Comparison of ENCODE assay signal across 23 cellular contexts in the genomic region with DNA sequence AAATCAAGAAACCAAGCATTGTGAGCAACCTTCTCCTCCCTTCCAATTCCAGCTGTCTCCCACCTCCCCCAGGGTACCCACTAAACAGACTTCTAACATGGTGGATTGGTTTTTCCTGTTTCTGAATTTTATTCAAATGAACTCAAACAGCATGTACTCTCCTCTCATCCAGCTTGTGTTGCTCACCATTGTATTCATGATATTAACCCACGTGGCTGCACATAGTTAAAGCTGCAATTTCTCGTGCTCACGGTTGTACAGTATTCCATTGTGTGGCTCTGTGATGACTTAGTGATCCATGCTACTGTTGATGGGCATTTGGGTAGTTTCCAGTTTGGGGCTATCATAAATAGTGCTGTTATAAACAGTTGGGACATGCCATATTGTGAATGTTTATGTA.
DNase-seq lines count a peak whose midpoint lies in the region; ATAC-seq and TF ChIP-seq lines count a peak whose summit lies in the region.
"Had no signal": no experiment of that assay in that cellular context is flagged by ENCODE, and none has a peak within 500 bp of the region (broad histone marks: within the 10 kb centered on the region; RNA-seq: fewer than 3 reads in every experiment).

No MANE protein-coding gene starts in this region.

- no peak overlapping the region for H2BK5ac ChIP-seq in IMR-90 (ENCODE audit: low read depth, low read length, poor library complexity, severe bottlenecking)

- no peaks in the 10 kb centered on the region for H3K9me1 ChIP-seq in IMR-90 (ENCODE audit: insufficient read depth, low read length)

- peak; percentile 13 for DNase-seq in MCF 10A (ENCODE audit: unreplicated experiment)
- DNase-seq in mammary epithelial cell = no peak
- DNase-seq in IMR-90 = no peak
- DNase-seq in esophagus muscularis mucosa (ENCODE audit: extremely low spot score) = peak; percentile 66
- no peak for DNase-seq in NCI-H128 (lab: John Stamatoyannopoulos, UW; ENCODE audit: unreplicated experiment)
- DNase-seq in upper lobe of right lung = no peak
- DNase-seq: 8988T; ACHN; BE2C; C1 segment of cervical spinal cord; CD4-positive, alpha-beta memory T cell; CD4-positive, CD25-positive, alpha-beta regulatory T cell; CD8-positive, alpha-beta memory T cell; COR-L47; DMS153; DMS53; DMS79; DND-41; EL; GDM1 had no signal

- dilution Hi-C loops in mammary epithelial cell (cut with HindIII; ENCODE audit: low sequenced_read_pairs) = no loop called here
- dilution Hi-C loops in IMR-90 (cut with HindIII; ENCODE audit: low sequenced_read_pairs, unreplicated experiment) = no loop called here

- H3K79me2 ChIP-seq in mammary epithelial cell (ENCODE audit: insufficient read depth, low read length) = no peaks in the 10 kb centered on the region

- no peak overlapping the region for H3K4me2 ChIP-seq in mammary epithelial cell (ENCODE audit: insufficient read depth, low read depth, low read length)
- H3K4me2 ChIP-seq in IMR-90 (ENCODE audit: low read depth, low read length) = no peak overlapping the region; the same call in 1 of the 2 replicates
- H3K4me2 ChIP-seq: BLaER1 had no signal

- 68% methylated on average over 3 of the region's 3 CpGs for WGBS in mammary epithelial cell (ENCODE audit: low coverage, missing lambda C conversion rate)
- WGBS in IMR-90 (ENCODE audit: extremely low coverage in 2 of 2, insufficient read length in 1 of 2), 2 experiments = 30% methylated on average over 2 of the region's 3 CpGs; no CpG with 5 or more reads in 1 of the 2 experiments
- 77% methylated on average over 3 of the region's 3 CpGs for WGBS in esophagus muscularis mucosa

- BruUV-seq in MCF 10A (replicated peaks; lab: Mats Ljungman, UMichigan) = no TSS peak
- BruUV-seq in mammary epithelial cell (replicated peaks; lab: Mats Ljungman, UMichigan) = no TSS peak
- BruUV-seq in IMR-90 (replicated peaks; lab: Mats Ljungman, UMichigan) = no TSS peak

- H3K9ac ChIP-seq in mammary epithelial cell (ENCODE audit: insufficient read depth, low read length) (no peak overlapping the region), IMR-90 (ENCODE audit: low read depth, low read length) (no peak overlapping the region)
- H3K9ac ChIP-seq: BLaER1 had no signal

- POLR2A ChIA-PET in MCF 10A (lab: Yijun Ruan, JAX) (no interaction called here), IMR-90 (lab: Charles Lee; ENCODE audit: unreplicated experiment) (no interaction called here)

- no peak overlapping the region for H3K4me3 Mint-ChIP-seq in MCF 10A (ENCODE audit: unreplicated experiment)
- H3K4me3 Mint-ChIP-seq: CD14-positive monocyte; CD4-positive, alpha-beta memory T cell; CD4-positive, CD25-positive, alpha-beta regulatory T cell; CD8-positive, alpha-beta memory T cell had no signal

- no peak overlapping the region for H4K8ac ChIP-seq in IMR-90 (ENCODE audit: low read depth in 2 of 2, low read length in 2 of 2)

- no peak overlapping the region for H2BK20ac ChIP-seq in IMR-90 (ENCODE audit: low read depth, low read length)

- no peak for TF ChIP-seq POLR2A in IMR-90 (IDR thresholded peaks at IDR 0.05; ENCODE audit: low read depth, low read length)
- TF ChIP-seq POLR2A in esophagus muscularis mucosa (IDR thresholded peaks at IDR 0.05; ENCODE audit: low read depth) = no peak

- H3K79me1 ChIP-seq in IMR-90 (ENCODE audit: low read depth in 1 of 2, low read length in 2 of 2) = no peaks in the 10 kb centered on the region

- peaks cover 10% of the 10 kb centered on the region for H3K36me3 Mint-ChIP-seq in MCF 10A (ENCODE audit: insufficient read depth, unreplicated experiment)
- H3K36me3 Mint-ChIP-seq: CD14-positive monocyte; CD4-positive, alpha-beta memory T cell; CD4-positive, CD25-positive, alpha-beta regulatory T cell; CD8-positive, alpha-beta memory T cell had no signal

- TF ChIP-seq EP300 in esophagus muscularis mucosa (IDR thresholded peaks at IDR 0.05) = no peak

- H3K4me3 ChIP-seq in mammary epithelial cell (replicated peaks in 1 of 3; ENCODE audit: insufficient read depth in 1 of 3, low read depth in 2 of 3, low read length in 3 of 3) (no peak overlapping the region), IMR-90 (ENCODE audit: insufficient read depth, low read depth, low read length) (no peak overlapping the region), esophagus muscularis mucosa (no peak overlapping the region), upper lobe of right lung (no peak overlapping the region)
- H3K4me3 ChIP-seq: BLaER1, GM12878 had no signal

- H3K9me3 ChIP-seq in mammary epithelial cell (replicated peaks; ENCODE audit: insufficient read depth, low read length) (no peaks in the 10 kb centered on the region), IMR-90 (ENCODE audit: control insufficient read depth, insufficient read depth, low read length) (no peaks in the 10 kb centered on the region), esophagus muscularis mucosa (no peaks in the 10 kb centered on the region), upper lobe of right lung (no peaks in the 10 kb centered on the region)
- H3K9me3 ChIP-seq: BE2C, BLaER1 had no signal

- H3K36me3 ChIP-seq in mammary epithelial cell (ENCODE audit: insufficient read depth, low read length) = no peaks in the 10 kb centered on the region
- H3K36me3 ChIP-seq in IMR-90 (ENCODE audit: control insufficient read depth, insufficient read depth, low read length) = no peaks in the 10 kb centered on the region
- H3K36me3 ChIP-seq in esophagus muscularis mucosa = no peaks in the 10 kb centered on the region
- H3K36me3 ChIP-seq in upper lobe of right lung = no peaks in the 10 kb centered on the region
- H3K36me3 ChIP-seq: BE2C, BLaER1 had no signal

- H3K27me3 ChIP-seq in mammary epithelial cell (ENCODE audit: insufficient read depth, low read length) (no peaks in the 10 kb centered on the region), IMR-90 (ENCODE audit: control insufficient read depth, insufficient read depth, low read length) (peaks cover 8% of the 10 kb centered on the region), esophagus muscularis mucosa (no peaks in the 10 kb centered on the region), upper lobe of right lung (no peaks in the 10 kb centered on the region)
- H3K27me3 ChIP-seq: BLaER1 had no signal

- H3K4ac ChIP-seq in IMR-90 (ENCODE audit: low read depth, low read length) = no peak overlapping the region

- no peak overlapping the region for H3K27ac ChIP-seq in mammary epithelial cell (ENCODE audit: insufficient read depth, low read depth, low read length)
- no peak overlapping the region for H3K27ac ChIP-seq in IMR-90 (ENCODE audit: insufficient read depth, low read length)
- no peak overlapping the region for H3K27ac ChIP-seq in esophagus muscularis mucosa (replicated peaks in 1 of 4)
- H3K27ac ChIP-seq in upper lobe of right lung = no peak overlapping the region
- H3K27ac ChIP-seq: BLaER1 had no signal

- H2AK9ac ChIP-seq in IMR-90 (replicated peaks; ENCODE audit: low read depth, low read length, poor library complexity) = no peak overlapping the region

- ATAC-seq in IMR-90 (ENCODE audit: low read depth) (peak; percentile 52), upper lobe of right lung (no peak)
- ATAC-seq: GM12878 had no signal

- TF ChIP-seq CTCF in MCF 10A (IDR thresholded peaks at IDR 0.05; ENCODE audit: unreplicated experiment) (no peak), mammary epithelial cell (conservative IDR thresholded peaks at IDR 0.05 in 1 of 2, IDR thresholded peaks at IDR 0.05 in 1 of 2; ENCODE audit: extremely low read depth in 1 of 2, insufficient read depth in 1 of 2, low read depth in 1 of 2, low read length in 2 of 2) (no peak), IMR-90 (conservative IDR thresholded peaks at IDR 0.05; ENCODE audit: low read depth, low read length) (no peak), esophagus muscularis mucosa (IDR thresholded peaks at IDR 0.05) (no peak), upper lobe of right lung (IDR thresholded peaks at IDR 0.05) (no peak)

- no peak overlapping the region for H3K14ac ChIP-seq in IMR-90 (replicated peaks; ENCODE audit: low read depth, low read length)

- H3K18ac ChIP-seq in IMR-90 (ENCODE audit: low read depth, low read length) = no peak overlapping the region

- no peak overlapping the region for H3K23ac ChIP-seq in IMR-90 (ENCODE audit: low read depth, low read length)

- no peak overlapping the region for H3K27ac Mint-ChIP-seq in MCF 10A (ENCODE audit: low read depth, unreplicated experiment)
- H3K27ac Mint-ChIP-seq: CD14-positive monocyte; CD4-positive, alpha-beta memory T cell; CD8-positive, alpha-beta memory T cell had no signal

- no peak overlapping the region for H2BK120ac ChIP-seq in IMR-90 (ENCODE audit: low read depth, low read length)

- no peaks in the 10 kb centered on the region for H3K4me1 ChIP-seq in mammary epithelial cell (ENCODE audit: insufficient read depth, low read length)
- H3K4me1 ChIP-seq in IMR-90 (ENCODE audit: control insufficient read depth, insufficient read depth, low read length) = peaks cover 4% of the 10 kb centered on the region; the same call in 1 of the 2 replicates
- H3K4me1 ChIP-seq in esophagus muscularis mucosa = peaks cover 5 to 55% (median 47%) of the 10 kb centered on the region in 4 donors
- H3K4me1 ChIP-seq in upper lobe of right lung = no peaks in the 10 kb centered on the region
- H3K4me1 ChIP-seq: BE2C, BLaER1 had no signal

- H2AK5ac ChIP-seq in IMR-90 (ENCODE audit: low read depth, low read length) = no peak overlapping the region; the same call in 1 of the 2 replicates

- H4K20me1 ChIP-seq in mammary epithelial cell (ENCODE audit: insufficient read depth, low read length) = no peaks in the 10 kb centered on the region
- no peaks in the 10 kb centered on the region for H4K20me1 ChIP-seq in IMR-90 (ENCODE audit: insufficient read depth, low read length)
- H4K20me1 ChIP-seq: BLaER1 had no signal

- TF ChIP-seq RAD21 in IMR-90 (IDR thresholded peaks at IDR 0.05; ENCODE audit: low read length) = no peak

- no peaks in the 10 kb centered on the region for H3K9me3 Mint-ChIP-seq in MCF 10A (ENCODE audit: unreplicated experiment)
- H3K9me3 Mint-ChIP-seq: CD4-positive, alpha-beta memory T cell; CD4-positive, CD25-positive, alpha-beta regulatory T cell; CD8-positive, alpha-beta memory T cell had no signal

- no peak overlapping the region for H2BK15ac ChIP-seq in IMR-90 (ENCODE audit: low read depth, low read length)

- in situ Hi-C loops in mammary epithelial cell (cut with MboI; ENCODE audit: low sequenced_read_pairs in 2 of 2) (no loop called here), IMR-90 (cut with MboI; ENCODE audit: low sequenced_read_pairs) (no loop called here)

- no peak overlapping the region for H4K91ac ChIP-seq in IMR-90 (ENCODE audit: insufficient read depth, low read depth, low read length)

- no peak overlapping the region for H2AFZ ChIP-seq in mammary epithelial cell (ENCODE audit: low read depth, low read length)
- H2AFZ ChIP-seq in IMR-90 (replicated peaks; ENCODE audit: low read length, poor library complexity) = no peak overlapping the region

- H3K4me1 Mint-ChIP-seq in MCF 10A (ENCODE audit: insufficient read depth, unreplicated experiment) = peaks cover 6% of the 10 kb centered on the region
- H3K4me1 Mint-ChIP-seq: CD4-positive, alpha-beta memory T cell; CD4-positive, CD25-positive, alpha-beta regulatory T cell; CD8-positive, alpha-beta memory T cell had no signal

- H3K27me3 Mint-ChIP-seq in MCF 10A (ENCODE audit: insufficient read depth, unreplicated experiment) = no peaks in the 10 kb centered on the region
- H3K27me3 Mint-ChIP-seq: CD8-positive, alpha-beta memory T cell had no signal

- no peak overlapping the region for H3K56ac ChIP-seq in IMR-90 (ENCODE audit: extremely low read depth, insufficient read depth, low read length)

- intact Hi-C loops in MCF 10A (cut with micrococcal nuclease) (no loop called here), mammary epithelial cell (cut with micrococcal nuclease) (no loop called here), IMR-90 (cut with micrococcal nuclease) (no loop called here), esophagus muscularis mucosa (cut with DNase I) (no loop called here), upper lobe of right lung (cut with DNase I) (no loop called here)

- CTCF ChIA-PET in MCF 10A (lab: Yijun Ruan, JAX) (interaction anchor here (2.9 kb wide), 1 partner anchor 26 kb away, joined by 8 read pairs; no protein-coding TSS in a partner anchor), mammary epithelial cell (lab: Charles Lee; ENCODE audit: low non-redundant PET) (no interaction called here), IMR-90 (lab: Yijun Ruan, JAX) (no interaction called here)

- H4K5ac ChIP-seq in IMR-90 (ENCODE audit: low read depth, low read length) = no peak overlapping the region

Comparison
In these comparisons a context has a peak if more than half of its experiments do, and no peak if none do; other contexts are left out.
1. DNase-seq: peak in MCF 10A (single experiment) and esophagus muscularis mucosa (single experiment); none in mammary epithelial cell (single experiment), IMR-90 (single experiment), NCI-H128 (single experiment) and upper lobe of right lung (single experiment).